In genomic region chr12:71646512-71646911, GRCh38 we compare ENCODE assay signal across 26 cellular contexts. TPM values are rescaled to one million over a fixed set of nuclear protein-coding genes. Genes with fewer than 3 reads are reported as not detected.
DNase-seq lines count a peak whose midpoint lies in the region; ATAC-seq and TF ChIP-seq lines count a peak whose summit lies in the region.
"Had no signal": no experiment of that assay in that cellular context is flagged by ENCODE, and none has a peak within 500 bp of the region (broad histone marks: within the 10 kb centered on the region; RNA-seq: fewer than 3 reads in every experiment).

No MANE protein-coding gene starts in this region.

- peaks cover 43% of the 10 kb centered on the region for H3K36me3 Mint-ChIP-seq in activated naive CD4-positive, alpha-beta T cell treated with anti-CD3 and anti-CD28 coated beads, Interleukin-2, amount 10 ng/mL, durations not matched to agents 7 days and 5 days
- H3K36me3 Mint-ChIP-seq in CD14-positive monocyte: peaks cover 42 to 61% of the 10 kb centered on the region in 2 donors
- H3K36me3 Mint-ChIP-seq in effector memory CD8-positive, alpha-beta T cell (ENCODE audit: insufficient read depth): peaks cover 69% of the 10 kb centered on the region

- TF ChIP-seq CTCF in CD14-positive monocyte (IDR thresholded peaks at IDR 0.05): no peak

- no peak for ATAC-seq in effector memory CD8-positive, alpha-beta T cell (replicated peaks)
- ATAC-seq: Right ventricle myocardium inferior, SK-N-SH treated with all-trans-retinoic acid at 6 μM for 48 hours had no signal

- CTCF ChIA-PET in activated naive CD4-positive, alpha-beta T cell treated with anti-CD3 and anti-CD28 coated beads, Interleukin-2, amount 10 ng/mL, durations not matched to agents 7 days and 5 days (lab: Charles Lee): interaction anchor here (0.6 to 2.2 kb wide), 2 partner anchors 8 to 10 kb away, joined by 3 to 8 read pairs; no protein-coding TSS in a partner anchor

- H3K27me3 Mint-ChIP-seq in activated naive CD4-positive, alpha-beta T cell treated with anti-CD3 and anti-CD28 coated beads, Interleukin-2, amount 10 ng/mL, durations not matched to agents 7 days and 5 days: no peaks in the 10 kb centered on the region
- peaks cover 0 to 2% (median 0%) of the 10 kb centered on the region in 3 donors for H3K27me3 Mint-ChIP-seq in CD14-positive monocyte (ENCODE audit: low read depth in 3 of 3)
- H3K27me3 Mint-ChIP-seq in effector memory CD8-positive, alpha-beta T cell: no peaks in the 10 kb centered on the region
- H3K27me3 Mint-ChIP-seq: CD4-positive, alpha-beta memory T cell had no signal

- no peak for DNase-seq in activated naive CD4-positive, alpha-beta T cell treated with anti-CD3 and anti-CD28 coated beads, Interleukin-2, amount 10 ng/mL, durations not matched to agents 7 days and 5 days
- DNase-seq in activated naive CD4-positive, alpha-beta T cell treated with anti-CD3 and anti-CD28 coated beads, Interleukin-2, amount 50 U/mL, for 16 hours: no peak
- DNase-seq in CD14-positive monocyte (ENCODE audit: low spot score) (no peak), NCI-H82 (lab: John Stamatoyannopoulos, UW) (peak; percentile 84), SKM-1 treated with dmso at 0.1 percent for 144 hours (lab: John Stamatoyannopoulos, UW; ENCODE audit: unreplicated experiment) (no peak), CD1c-positive myeloid dendritic cell (ENCODE audit: extremely low spot score) (no peak), SW480 (ENCODE audit: low spot score) (no peak)
- DNase-seq in effector memory CD8-positive, alpha-beta T cell: no peak
- DNase-seq: 8988T; ACHN; Caco-2; CD4-positive, alpha-beta memory T cell; GM23248; H7; IMR-90; NCI-H1092 treated with DMSO at 0.1 percent for 48 hours; NCI-H1436 treated with DMSO at 0.1 percent for 48 hours; NCI-H1930; NCI-H2107; NCI-H524; NCI-H748 treated with DMSO at 0.1 percent for 48 hours; NK-92 treated with Interleukin-12 subunit alpha and Interleukin-12 subunit beta, amount 100 ng/mL, for 24 hours; PC-9; SJCRH30 had no signal

- H3K4me3 Mint-ChIP-seq in activated naive CD4-positive, alpha-beta T cell treated with anti-CD3 and anti-CD28 coated beads, Interleukin-2, amount 10 ng/mL, durations not matched to agents 7 days and 5 days: no peak overlapping the region
- no peak overlapping the region for H3K4me3 Mint-ChIP-seq in CD14-positive monocyte
- H3K4me3 Mint-ChIP-seq in effector memory CD8-positive, alpha-beta T cell: no peak overlapping the region
- H3K4me3 Mint-ChIP-seq: CD4-positive, alpha-beta memory T cell had no signal

- H3K9me3 Mint-ChIP-seq in activated naive CD4-positive, alpha-beta T cell treated with anti-CD3 and anti-CD28 coated beads, Interleukin-2, amount 10 ng/mL, durations not matched to agents 7 days and 5 days: no peaks in the 10 kb centered on the region
- no peaks in the 10 kb centered on the region for H3K9me3 Mint-ChIP-seq in CD14-positive monocyte
- no peaks in the 10 kb centered on the region for H3K9me3 Mint-ChIP-seq in effector memory CD8-positive, alpha-beta T cell
- H3K9me3 Mint-ChIP-seq: CD4-positive, alpha-beta memory T cell had no signal

- peaks cover 15% of the 10 kb centered on the region for H3K4me1 Mint-ChIP-seq in activated naive CD4-positive, alpha-beta T cell treated with anti-CD3 and anti-CD28 coated beads, Interleukin-2, amount 10 ng/mL, durations not matched to agents 7 days and 5 days
- peaks cover 23% of the 10 kb centered on the region for H3K4me1 Mint-ChIP-seq in CD14-positive monocyte
- peaks cover 9 to 33% of the 10 kb centered on the region in 2 donors for H3K4me1 Mint-ChIP-seq in effector memory CD8-positive, alpha-beta T cell (ENCODE audit: low read depth in 2 of 2)

- H3K27ac Mint-ChIP-seq in activated naive CD4-positive, alpha-beta T cell treated with anti-CD3 and anti-CD28 coated beads, Interleukin-2, amount 10 ng/mL, durations not matched to agents 7 days and 5 days: peak overlapping the region; percentile 34
- H3K27ac Mint-ChIP-seq in CD14-positive monocyte: peak overlapping the region in 4 of 7 donors; percentile 15 to 66 (median 36)
- H3K27ac Mint-ChIP-seq in effector memory CD8-positive, alpha-beta T cell: peak overlapping the region; percentile 36 to 49

- intact Hi-C loops in CD14-positive monocyte (cut with micrococcal nuclease): loop anchor here in 1 of 2 donors (10.0 kb wide), 1 partner anchor 108 kb away; the partner anchor contains the start of gene RAB21

RNA-seq across cellular contexts. Expression of gene ZFC3H1, which starts 17.1 kb away (rescaled TPM):
- 10 to 100 TPM; 12.5 to 16.3 TPM for polyA plus RNA-seq in CD14-positive monocyte

RNA-seq across cellular contexts. Expression of gene THAP2, which starts 17.6 kb away (rescaled TPM):
- polyA plus RNA-seq in CD14-positive monocyte: 1 to 10 TPM; 3.5 to 4.3 TPM

RNA-seq across cellular contexts. Expression of gene TMEM19, which starts 39.4 kb away (rescaled TPM):
- polyA plus RNA-seq in CD14-positive monocyte: 10 to 100 TPM; 25.4 to 39.7 TPM
